ENCODE assay signal across 10 cellular contexts in the genomic region with DNA sequence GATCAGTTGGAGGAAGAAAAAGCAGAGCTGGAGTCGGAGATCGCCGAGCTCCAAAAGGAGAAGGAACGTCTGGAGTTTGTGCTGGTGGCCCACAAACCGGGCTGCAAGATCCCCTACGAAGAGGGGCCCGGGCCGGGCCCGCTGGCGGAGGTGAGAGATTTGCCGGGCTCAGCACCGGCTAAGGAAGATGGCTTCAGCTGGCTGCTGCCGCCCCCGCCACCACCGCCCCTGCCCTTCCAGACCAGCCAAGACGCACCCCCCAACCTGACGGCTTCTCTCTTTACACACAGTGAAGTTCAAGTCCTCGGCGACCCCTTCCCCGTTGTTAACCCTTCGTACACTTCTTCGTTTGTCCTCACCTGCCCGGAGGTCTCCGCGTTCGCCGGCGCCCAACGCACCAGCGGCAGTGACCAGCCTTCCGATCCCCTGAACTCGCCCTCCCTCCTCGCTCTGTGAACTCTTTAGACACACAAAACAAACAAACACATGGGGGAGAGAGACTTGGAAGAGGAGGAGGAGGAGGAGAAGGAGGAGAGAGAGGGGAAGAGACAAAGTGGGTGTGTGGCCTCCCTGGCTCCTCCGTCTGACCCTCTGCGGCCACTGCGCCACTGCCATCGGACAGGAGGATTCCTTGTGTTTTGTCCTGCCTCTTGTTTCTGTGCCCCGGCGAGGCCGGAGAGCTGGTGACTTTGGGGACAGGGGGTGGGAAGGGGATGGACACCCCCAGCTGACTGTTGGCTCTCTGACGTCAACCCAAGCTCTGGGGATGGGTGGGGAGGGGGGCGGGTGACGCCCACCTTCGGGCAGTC. TPM values are rescaled to one million over a fixed set of nuclear protein-coding genes. Genes with fewer than 3 reads are reported as not detected.
DNase-seq lines count a peak whose midpoint lies in the region; ATAC-seq and TF ChIP-seq lines count a peak whose summit lies in the region.
"Had no signal": no experiment of that assay in that cellular context is flagged by ENCODE, and none has a peak within 500 bp of the region (broad histone marks: within the 10 kb centered on the region; RNA-seq: fewer than 3 reads in every experiment).

No MANE protein-coding gene starts in this region.

- H3K4me2 ChIP-seq in H9 (ENCODE audit: insufficient read depth, insufficient read length, low read length) (peak overlapping the region; percentile 14), mesenchymal stem cell (ENCODE audit: low read length, poor library complexity, severe bottlenecking) (no peak overlapping the region)

- no peak overlapping the region for H4K8ac ChIP-seq in H9 (replicated peaks; ENCODE audit: insufficient read length, low read depth, low read length)
- H4K8ac ChIP-seq in mesenchymal stem cell (ENCODE audit: low read length): peak overlapping the region; percentile 5

- H3K79me2 ChIP-seq in H9 (ENCODE audit: insufficient read depth, low read length): no peaks in the 10 kb centered on the region

- H3K9me3 ChIP-seq in H9 (ENCODE audit: control insufficient read depth, low read depth, low read length) (no peaks in the 10 kb centered on the region), mesenchymal stem cell (ENCODE audit: control insufficient read depth, low read length) (no peaks in the 10 kb centered on the region)

- H3K4ac ChIP-seq in H9 (ENCODE audit: low read depth, low read length) (no peak overlapping the region), mesenchymal stem cell (ENCODE audit: low read depth in 1 of 2, low read length in 2 of 2) (no peak overlapping the region)

- peak; percentile 24 for DNase-seq in AG20443 (ENCODE audit: low spot score)
- no peak for DNase-seq in H9
- no peak for DNase-seq in chondrocyte (ENCODE audit: low spot score)
- peak; percentile 88 for DNase-seq in mesenchymal stem cell
- DNase-seq in stimulated activated CD4-positive, alpha-beta T cell treated with anti-CD3 and anti-CD28 coated beads, Interleukin-15, amount 100 ng/mL, for 24 hours: no peak
- DNase-seq: DND-41, HCEC 1CT had no signal

- H3K36me3 ChIP-seq in mesenchymal stem cell (ENCODE audit: control insufficient read depth in 1 of 2, insufficient read depth in 2 of 2, low read depth in 1 of 2, low read length in 2 of 2): peaks cover 2 to 11% of the 10 kb centered on the region in 2 experiments

- H3K9ac ChIP-seq in H9 (ENCODE audit: extremely low read depth, insufficient read length, low read length) (no peak overlapping the region), mesenchymal stem cell (ENCODE audit: low read length) (peak overlapping the region; percentile 99)

- H3K14ac ChIP-seq in H9 (ENCODE audit: insufficient read depth, low read length): peak overlapping the region; percentile 45; the same call in 1 of the 2 replicates
- no peak overlapping the region for H3K14ac ChIP-seq in mesenchymal stem cell (ENCODE audit: low read length in 2 of 2)

- H3K27ac Mint-ChIP-seq in H9 (peak overlapping the region; percentile 3 to 87 (median 4); a peak in 3 of 7 replicates), chondrocyte (ENCODE audit: unreplicated experiment) (peak overlapping the region; percentile 24)

- no peak overlapping the region for H4K5ac ChIP-seq in H9 (ENCODE audit: insufficient read length, low read depth, low read length)

- H2BK12ac ChIP-seq in H9 (ENCODE audit: insufficient read length, low read depth, low read length) (no peak overlapping the region), mesenchymal stem cell (ENCODE audit: low read length in 2 of 2) (peak overlapping the region in 1 of 2 experiments; percentile 47)

- H2AFZ ChIP-seq in H9 (ENCODE audit: low read length) (no peak overlapping the region), mesenchymal stem cell (ENCODE audit: low read depth, low read length) (no peak overlapping the region)

- H3K27ac ChIP-seq in H9 (ENCODE audit: insufficient read length, low read depth, low read length) (no peak overlapping the region), mesenchymal stem cell (ENCODE audit: low read length, poor library complexity, severe bottlenecking) (no peak overlapping the region)

- H3T11ph ChIP-seq in H9 (ENCODE audit: low read length): no peak overlapping the region

- H4K20me1 ChIP-seq in H9 (ENCODE audit: control insufficient read depth, insufficient read depth, insufficient read length): no peaks in the 10 kb centered on the region

- no CpG with 5 or more reads among the region's 44 CpGs for WGBS in H9 (ENCODE audit: extremely low coverage, insufficient read length, low lambda C conversion rate)
- 57% methylated on average over 38 of the region's 44 CpGs for WGBS in mesenchymal stem cell

- H3K27me3 ChIP-seq in H9 (ENCODE audit: insufficient read depth, low read length) (no peaks in the 10 kb centered on the region), mesenchymal stem cell (ENCODE audit: control insufficient read depth in 1 of 2, insufficient read depth in 1 of 2, low read length in 2 of 2) (peaks cover 0 to 18% of the 10 kb centered on the region in 2 experiments)

- H2BK15ac ChIP-seq in H9 (ENCODE audit: low read depth, low read length) (no peak overlapping the region), mesenchymal stem cell (ENCODE audit: low read depth, poor library complexity, severe bottlenecking) (no peak overlapping the region)

- no peaks in the 10 kb centered on the region; a peak in 1 of 5 replicates for H3K9me3 Mint-ChIP-seq in H9
- H3K9me3 Mint-ChIP-seq in chondrocyte (ENCODE audit: low read depth): no peaks in the 10 kb centered on the region

- H2BK20ac ChIP-seq in H9 (ENCODE audit: low read depth, low read length, poor library complexity, severe bottlenecking): no peak overlapping the region

- peaks cover 12% of the 10 kb centered on the region for H3K23me2 ChIP-seq in H9 (ENCODE audit: insufficient read length, low read depth, low read length, poor library complexity, severe bottlenecking)

- H2BK120ac ChIP-seq in H9 (ENCODE audit: low read depth, low read length, poor library complexity, severe bottlenecking): no peak overlapping the region
- no peak overlapping the region for H2BK120ac ChIP-seq in mesenchymal stem cell (ENCODE audit: low read depth, low read length)

- no peak overlapping the region for H4K91ac ChIP-seq in H9 (ENCODE audit: insufficient read length, low read depth, low read length)
- H4K91ac ChIP-seq in mesenchymal stem cell (ENCODE audit: low read length): peak overlapping the region; percentile 40

- no peak for ATAC-seq in HG02870 (IDR thresholded peaks at IDR 0.05; ENCODE audit: unreplicated experiment)
- ATAC-seq in GM21529 (IDR thresholded peaks at IDR 0.05; ENCODE audit: unreplicated experiment): no peak
- ATAC-seq in HG02571 (IDR thresholded peaks at IDR 0.05; ENCODE audit: unreplicated experiment): no peak

- H3K27me3 Mint-ChIP-seq in H9 (ENCODE audit: low read depth) (peaks cover 11% of the 10 kb centered on the region), chondrocyte (ENCODE audit: low read depth) (no peaks in the 10 kb centered on the region)

- no peak overlapping the region for H3K56ac ChIP-seq in H9 (ENCODE audit: insufficient read length, low read depth, low read length)

- peaks cover 32 to 60% of the 10 kb centered on the region in 2 experiments for H3K4me1 Mint-ChIP-seq in H9
- peaks cover 30% of the 10 kb centered on the region for H3K4me1 Mint-ChIP-seq in chondrocyte (ENCODE audit: low read depth)

- H3K4me3 Mint-ChIP-seq in H9 (peak overlapping the region; percentile 28 to 78), chondrocyte (ENCODE audit: unreplicated experiment) (no peak overlapping the region)

- no peak overlapping the region for H3K23ac ChIP-seq in H9 (ENCODE audit: insufficient read length, low read depth, low read length)
- H3K23ac ChIP-seq in mesenchymal stem cell (ENCODE audit: low read length in 2 of 2): no peak overlapping the region

- H3K4me1 ChIP-seq in H9 (ENCODE audit: insufficient read depth, low read length): no peaks in the 10 kb centered on the region
- H3K4me1 ChIP-seq in mesenchymal stem cell (ENCODE audit: control insufficient read depth, insufficient read depth, low read depth, low read length): peaks cover 22% of the 10 kb centered on the region

- H3K18ac ChIP-seq in H9 (ENCODE audit: insufficient read length, low read depth, low read length) (peak overlapping the region; percentile 61), mesenchymal stem cell (ENCODE audit: low read depth in 1 of 2, low read length in 2 of 2) (no peak overlapping the region)

- H3K4me3 ChIP-seq in mesenchymal stem cell (ENCODE audit: insufficient read depth in 1 of 2, low read depth in 1 of 2, low read length in 2 of 2): no peak overlapping the region

- no peaks in the 10 kb centered on the region for H3K79me1 ChIP-seq in H9 (ENCODE audit: insufficient read depth, low read depth, low read length, poor library complexity, severe bottlenecking)
- no peaks in the 10 kb centered on the region for H3K79me1 ChIP-seq in mesenchymal stem cell (replicated peaks; ENCODE audit: low read length, poor library complexity, severe bottlenecking)

- TF ChIP-seq CTCF in H9 (conservative IDR thresholded peaks at IDR 0.05): no peak
- no peak for TF ChIP-seq CTCF in chondrocyte (IDR thresholded peaks at IDR 0.05)

- H2AK5ac ChIP-seq in H9 (ENCODE audit: insufficient read length, low read length) (no peak overlapping the region), mesenchymal stem cell (ENCODE audit: low read length, severe bottlenecking) (no peak overlapping the region)

- H3K36me3 Mint-ChIP-seq in H9 (ENCODE audit: insufficient read depth in 1 of 3, low read depth in 3 of 3) (peaks cover 0 to 11% (median 0%) of the 10 kb centered on the region in 3 experiments; a peak in 1 of 7 replicates), chondrocyte (ENCODE audit: low read depth) (peaks cover 8% of the 10 kb centered on the region)

- H2BK5ac ChIP-seq in H9 (ENCODE audit: insufficient read length, low read length) (no peak overlapping the region), mesenchymal stem cell (ENCODE audit: low read depth, low read length, poor library complexity, severe bottlenecking) (no peak overlapping the region)

RNA-seq across cellular contexts. Expression of gene FOSB, which starts 5.0 kb away (rescaled TPM):
- 1.7 and 2.5 TPM in 2 replicates for total RNA-seq in H9 (2021)
- total RNA-seq in chondrocyte: 25.5 to 50.9 TPM (median 43.8 TPM) in 3 replicates
- polyA plus RNA-seq in mesenchymal stem cell (2013, experiment 1 of 2): 167 TPM
- polyA plus RNA-seq in mesenchymal stem cell (2013, experiment 2 of 2): 130 TPM

RNA-seq across cellular contexts. Expression of gene RTN2, which starts 24.1 kb away (rescaled TPM):
- total RNA-seq in H9 (2021) (18.9 and 20.1 TPM in 2 replicates), chondrocyte (11.5 to 16.0 TPM (median 13.7 TPM) in 3 replicates)
- 30.0 TPM for polyA plus RNA-seq in mesenchymal stem cell (2013, experiment 1 of 2)
- 31.0 TPM for polyA plus RNA-seq in mesenchymal stem cell (2013, experiment 2 of 2)

RNA-seq across cellular contexts. Expression of gene PPM1N, which starts 25.5 kb away (rescaled TPM):
- total RNA-seq in H9 (2021): 7.7 and 8.1 TPM in 2 replicates
- total RNA-seq in chondrocyte: 0.52 to 0.63 TPM in 2 of 3 replicates, not detected in the other
- polyA plus RNA-seq in mesenchymal stem cell (2013, experiment 1 of 2): 2.3 TPM
- 2.1 TPM for polyA plus RNA-seq in mesenchymal stem cell (2013, experiment 2 of 2)

RNA-seq across cellular contexts. Expression of gene VASP, which starts 34.5 kb away (rescaled TPM):
- total RNA-seq in H9 (2021) (157 and 162 TPM in 2 replicates), chondrocyte (65.6 to 145 TPM (median 142 TPM) in 3 replicates)
- 106 TPM for polyA plus RNA-seq in mesenchymal stem cell (2013, experiment 1 of 2)
- polyA plus RNA-seq in mesenchymal stem cell (2013, experiment 2 of 2): 104 TPM

RNA-seq across cellular contexts. Expression of gene ERCC1, which starts 49.0 kb away (rescaled TPM):
- total RNA-seq in H9 (2021) (62.4 and 66.7 TPM in 2 replicates), chondrocyte (72.4 to 93.1 TPM (median 77.9 TPM) in 3 replicates)
- polyA plus RNA-seq in mesenchymal stem cell (2013, experiment 1 of 2): 96.4 TPM
- 96.1 TPM for polyA plus RNA-seq in mesenchymal stem cell (2013, experiment 2 of 2)

Comparison
In these comparisons a context has a peak if more than half of its experiments do, and no peak if none do; other contexts are left out.
1. DNase-seq: peak in AG20443 (single experiment) and mesenchymal stem cell (single experiment); none in H9 (single experiment), chondrocyte (single experiment) and stimulated activated CD4-positive, alpha-beta T cell treated with anti-CD3 and anti-CD28 coated beads, Interleukin-15, amount 100 ng/mL, for 24 hours (single experiment).